ENCODE assay signal across 8 cellular contexts in genomic region chrX:107675823-107676555, GRCh38. TPM values are rescaled to one million over a fixed set of nuclear protein-coding genes. Genes with fewer than 3 reads are reported as not detected.
DNase-seq lines count a peak whose midpoint lies in the region; ATAC-seq, FAIRE-seq and TF ChIP-seq lines count a peak whose summit lies in the region.

No MANE protein-coding gene starts in this region.

- H3K27me3 Mint-ChIP-seq in Calu3 (ENCODE audit: unreplicated experiment), result no peaks in the 10 kb centered on the region

- H3K27ac ChIP-seq in keratinocyte (ENCODE audit: control insufficient read depth, insufficient read depth, low read length) (peak overlapping the region; percentile 88), substantia nigra (ENCODE audit: low read depth, low read length, poor library complexity, severe bottlenecking) (peak overlapping the region; percentile 53)

- H3K27me3 ChIP-seq in adipocyte (replicated peaks; ENCODE audit: control insufficient read depth, insufficient read depth, low read length) (peaks cover 13% of the 10 kb centered on the region), keratinocyte (ENCODE audit: control insufficient read depth, extremely low read depth, insufficient read depth, low read length) (no peaks in the 10 kb centered on the region)

- intact Hi-C loops in Calu3 (cut with micrococcal nuclease; ENCODE audit: unreplicated experiment), result loop anchor here (2.0 to 5.0 kb wide), 2 partner anchors 35 to 56 kb away; no protein-coding TSS in a partner anchor

- H3K4me3 ChIP-seq in adipocyte (ENCODE audit: low read length), result peak overlapping the region; percentile 76
- H3K4me3 ChIP-seq in keratinocyte (ENCODE audit: control insufficient read depth in 2 of 3, extremely low read depth in 1 of 3, insufficient read depth in 2 of 3, low read depth in 1 of 3, low read length in 3 of 3), result peak overlapping the region; percentile 51 to 77 (median 65)

- H3K36me3 ChIP-seq in adipocyte (ENCODE audit: control insufficient read depth, insufficient read depth, low read length, severe bottlenecking) (no peaks in the 10 kb centered on the region), keratinocyte (ENCODE audit: control insufficient read depth in 2 of 2, extremely low read depth in 1 of 2, insufficient read depth in 2 of 2, low read length in 2 of 2) (no peaks in the 10 kb centered on the region)

- no peak for FAIRE-seq in keratinocyte (lab: Jason Lieb, UNC)

- H3K4me2 ChIP-seq in keratinocyte (ENCODE audit: control insufficient read depth, extremely low read depth, insufficient read depth, low read depth, low read length), result peak overlapping the region; percentile 84

- H3K9ac ChIP-seq in adipocyte (ENCODE audit: low read length), result peak overlapping the region; percentile 94
- H3K9ac ChIP-seq in keratinocyte (ENCODE audit: control insufficient read depth, extremely low read depth, insufficient read depth, low read length), result peak overlapping the region; percentile 91

- CTCF ChIA-PET in Calu3 (lab: Charles Lee), result interaction anchor here (0.9 to 1.6 kb wide), 3 partner anchors 41 to 101 kb away, joined by 6 to 7 read pairs (median 7); partner anchors contain the start of genes NCBP2L and TSC22D3

- DNase-seq in Calu3 (no peak), NCI-H1694 treated with DMSO at 0.1 percent for 48 hours (lab: John Stamatoyannopoulos, UW) (peak; percentile 29), adipocyte (ENCODE audit: low read depth) (peak; percentile 82), keratinocyte (ENCODE audit: low read depth, low spot score) (no peak), substantia nigra (lab: John Stamatoyannopoulos, UW) (peak in 8 of 49 donors; percentile 0 to 23 (median 2)), kidney tubule cell (ENCODE audit: low spot score) (no peak), NCI-H2227 (lab: John Stamatoyannopoulos, UW; ENCODE audit: unreplicated experiment) (no peak)

- peak overlapping the region; percentile 92 for H3K4me3 Mint-ChIP-seq in Calu3 (ENCODE audit: low read depth, unreplicated experiment)

- ATAC-seq in GM18502 (IDR thresholded peaks at IDR 0.05; ENCODE audit: poor library complexity, unreplicated experiment), result no peak

- peaks cover 36% of the 10 kb centered on the region for H3K4me1 Mint-ChIP-seq in Calu3 (ENCODE audit: low read depth, unreplicated experiment)

- dilution Hi-C loops in keratinocyte (cut with MboI; ENCODE audit: extremely low pct_ligation_motif_present, low sequenced_read_pairs), result no loop called here

- no peaks in the 10 kb centered on the region for H3K79me2 ChIP-seq in keratinocyte (ENCODE audit: control insufficient read depth, insufficient read depth, low read length)

- peak overlapping the region; percentile 92 for H3K27ac Mint-ChIP-seq in Calu3 (ENCODE audit: unreplicated experiment)

- H3K9me3 Mint-ChIP-seq in Calu3 (ENCODE audit: low read depth, unreplicated experiment), result no peaks in the 10 kb centered on the region

- H3K9me3 ChIP-seq in adipocyte (ENCODE audit: control insufficient read depth, low read length) (no peaks in the 10 kb centered on the region), keratinocyte (ENCODE audit: control insufficient read depth, low read depth, low read length) (no peaks in the 10 kb centered on the region)

- no peaks in the 10 kb centered on the region for H4K20me1 ChIP-seq in keratinocyte (ENCODE audit: control insufficient read depth, extremely low read depth, insufficient read depth, low read length)

- H2AFZ ChIP-seq in keratinocyte (ENCODE audit: control insufficient read depth, low read length), result no peak overlapping the region

- H3K36me3 Mint-ChIP-seq in Calu3 (ENCODE audit: insufficient read depth, unreplicated experiment), result peaks cover 30% of the 10 kb centered on the region

- no peaks in the 10 kb centered on the region for H3K9me1 ChIP-seq in keratinocyte (ENCODE audit: control insufficient read depth, extremely low read depth, insufficient read depth, low read length)

- BruUV-seq in Calu3 (replicated peaks; lab: Mats Ljungman, UMichigan), result TSS peak; percentile 49

- H3K4me1 ChIP-seq in adipocyte (ENCODE audit: control insufficient read depth, insufficient read depth, low read length) (peaks cover 50% of the 10 kb centered on the region), keratinocyte (ENCODE audit: control insufficient read depth, extremely low read depth, insufficient read depth, low read length) (peaks cover 38% of the 10 kb centered on the region)

- no peak for TF ChIP-seq CTCF in Calu3 (IDR thresholded peaks at IDR 0.05; ENCODE audit: unreplicated experiment)
- no peak for TF ChIP-seq CTCF in keratinocyte (optimal IDR thresholded peaks at IDR 0.05 in 1 of 3, IDR thresholded peaks at IDR 0.05 in 1 of 3, conservative IDR thresholded peaks at IDR 0.05 in 1 of 3; ENCODE audit: extremely low read depth in 1 of 3, insufficient read depth in 2 of 3, low read length in 3 of 3)

RNA-seq across cellular contexts. Expression of gene PRPS1, which starts 47.7 kb away (rescaled TPM):
- total RNA-seq in Calu3 (2022), result 62.5 and 72.5 TPM in 2 replicates
- 34.0 to 48.4 TPM (median 39.5 TPM) in 3 replicates for polyA plus RNA-seq in keratinocyte
- 7.4 TPM for polyA plus RNA-seq in keratinocyte (2011; ENCODE audit: low read depth)
- polyA plus RNA-seq in keratinocyte (2011; cell fraction: cytosol; rRNA removed), result 37.6 and 41.7 TPM in 2 replicates
- 29.2 and 29.8 TPM in 2 replicates for polyA plus RNA-seq in keratinocyte (2011; cell fraction: nucleus; rRNA removed)
- polyA plus RNA-seq in keratinocyte (2012; ENCODE audit: low replicate concordance), result 15.0 and 27.8 TPM in 2 replicates
- 19.1 to 39.9 TPM (median 29.5 TPM) in 3 replicates for polyA minus RNA-seq in keratinocyte
- 22.3 TPM for polyA minus RNA-seq in keratinocyte (2011; cell fraction: cytosol; rRNA and poly(A)+ RNA removed)
- polyA minus RNA-seq in keratinocyte (2011; cell fraction: nucleus; rRNA and poly(A)+ RNA removed), result 11.9 and 16.4 TPM in 2 replicates

Comparison
In these comparisons a context has a peak if more than half of its experiments do, and no peak if none do; other contexts are left out.
1. DNase-seq: peak in NCI-H1694 treated with DMSO at 0.1 percent for 48 hours (single experiment) and adipocyte (single experiment); none in Calu3 (single experiment), keratinocyte (single experiment), kidney tubule cell (single experiment) and NCI-H2227 (single experiment).